ENCODE assay signal across 8 cellular contexts in the genomic region with DNA sequence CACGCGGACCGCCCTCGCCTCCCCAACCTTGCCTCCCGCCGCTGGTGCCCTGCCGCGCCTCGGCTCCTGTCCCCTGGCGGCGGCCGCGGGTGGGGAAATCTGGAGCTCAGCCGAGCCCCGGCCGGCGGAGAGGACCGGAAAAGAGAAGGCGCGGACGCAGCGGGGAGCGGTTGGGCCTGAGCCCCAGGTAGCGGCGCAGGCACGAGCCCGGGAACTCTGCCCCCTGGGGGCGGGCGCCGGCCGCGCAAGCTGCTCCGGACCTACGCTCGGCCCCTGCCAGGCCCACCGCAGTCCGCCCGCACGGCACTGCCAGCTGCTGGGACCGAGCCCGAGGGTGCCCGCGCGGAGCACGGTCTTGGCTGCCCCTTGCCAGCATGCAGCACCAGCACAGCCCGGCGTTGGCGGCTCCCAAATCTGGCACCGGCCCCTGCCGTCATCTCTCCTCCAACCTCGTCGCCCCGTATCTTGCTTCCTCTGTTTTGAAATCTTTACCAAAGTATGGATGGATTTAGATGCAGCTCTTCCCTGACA. TPM values are rescaled to one million over a fixed set of nuclear protein-coding genes. Genes with fewer than 3 reads are reported as not detected.
DNase-seq lines count a peak whose midpoint lies in the region; ATAC-seq and TF ChIP-seq lines count a peak whose summit lies in the region.

TSS of gene PRSS12 (minus strand) at position 161 of the 531 bp plus-strand sequence. CDS start 283 bp downstream, outside the sequence.

- H3K27ac ChIP-seq in HUES6 (ENCODE audit: low read depth, low read length), result no peak within 1 kb of the TSS
- H3K27ac ChIP-seq in SK-N-SH (ENCODE audit: low read depth in 2 of 2, low read length in 1 of 2), result peak within 1 kb of the TSS; percentile 11 to 57

- H3K27me3 Mint-ChIP-seq in activated naive CD8-positive, alpha-beta T cell treated with anti-CD3 and anti-CD28 coated beads, Interleukin-2, amount 10 ng/mL, durations not matched to agents 7 days and 5 days, result peaks cover 71% of the 10 kb centered on the region

- peak within 1 kb of the TSS; percentile 86 for H3K4me3 Mint-ChIP-seq in activated naive CD8-positive, alpha-beta T cell treated with anti-CD3 and anti-CD28 coated beads, Interleukin-2, amount 10 ng/mL, durations not matched to agents 7 days and 5 days

- peak; percentile 60 for TF ChIP-seq RAD21 in SK-N-SH (IDR thresholded peaks at IDR 0.05; ENCODE audit: low read length)

- POLR2A ChIA-PET in SK-N-SH (lab: Yijun Ruan, JAX), result interaction anchor here (0.6 to 2.1 kb wide), 5 partner anchors 10 to 1714 kb away, joined by 3 to 8 read pairs (median 4); no protein-coding TSS in a partner anchor
- POLR2A ChIA-PET in activated naive CD8-positive, alpha-beta T cell treated with anti-CD3 and anti-CD28 coated beads, Interleukin-2, amount 10 ng/mL, durations not matched to agents 7 days and 5 days (lab: Charles Lee), result no interaction called here

- no peaks in the 10 kb centered on the region for H3K9me2 ChIP-seq in SK-N-SH

- H3K4me1 ChIP-seq in HUES6 (ENCODE audit: control insufficient read depth, insufficient read depth, low read length) (peaks cover 4% of the 10 kb centered on the region; the same call in 1 of the 2 replicates), SK-N-SH (ENCODE audit: control insufficient read depth in 1 of 2, insufficient read depth in 2 of 2, low read depth in 1 of 2, low read length in 1 of 2) (peaks cover 6 to 12% of the 10 kb centered on the region in 2 experiments; a peak in 2 of 4 replicates)

- CTCF ChIA-PET in SK-N-SH (lab: Yijun Ruan, JAX), result interaction anchor here (0.5 to 5.9 kb wide), 37 partner anchors 10 to 152 kb away, joined by 3 to 102 read pairs (median 5); no protein-coding TSS in a partner anchor

- no peaks in the 10 kb centered on the region for H3K9me3 ChIP-seq in HUES6 (ENCODE audit: control insufficient read depth, insufficient read depth, low read depth, low read length)
- no peaks in the 10 kb centered on the region for H3K9me3 ChIP-seq in SK-N-SH

- intact Hi-C loops in left ventricle myocardium superior (cut with micrococcal nuclease), result no loop called here

- no peak for TF ChIP-seq EP300 in SK-N-SH (IDR thresholded peaks at IDR 0.05; ENCODE audit: borderline replicate concordance in 1 of 2, low read depth in 1 of 2, low read length in 1 of 2)

- H4K20me1 ChIP-seq in SK-N-SH (ENCODE audit: insufficient read depth), result no peaks in the 10 kb centered on the region

- H3K79me2 ChIP-seq in SK-N-SH (ENCODE audit: insufficient read depth), result peaks cover 48% of the 10 kb centered on the region

- H3K4me3 ChIP-seq in HUES6 (ENCODE audit: low read depth, low read length) (peak within 1 kb of the TSS; percentile 73), SK-N-SH (ENCODE audit: low read depth in 2 of 2, low read length in 1 of 2) (peak within 1 kb of the TSS; percentile 70 to 77)

- H3K36me3 ChIP-seq in HUES6 (ENCODE audit: control insufficient read depth, insufficient read depth, low read length) (no peaks in the 10 kb centered on the region), SK-N-SH (replicated peaks in 1 of 2; ENCODE audit: control insufficient read depth in 1 of 2, insufficient read depth in 2 of 2, low read length in 1 of 2) (no peaks in the 10 kb centered on the region)

- WGBS in SK-N-SH (ENCODE audit: low lambda C conversion rate), result 1% methylated on average over 8 of the region's 53 CpGs

- H3F3A ChIP-seq in SK-N-SH (replicated peaks; ENCODE audit: insufficient read depth), result peaks cover 26% of the 10 kb centered on the region

- ATAC-seq in GM21576 (IDR thresholded peaks at IDR 0.05; ENCODE audit: unreplicated experiment) (peak; percentile 97), left ventricle myocardium superior (peak; percentile 92)
- peak; percentile 93 for ATAC-seq in activated naive CD8-positive, alpha-beta T cell treated with anti-CD3 and anti-CD28 coated beads, Interleukin-2, amount 10 ng/mL, durations not matched to agents 7 days and 5 days (ENCODE audit: low read depth)

- H3K9ac ChIP-seq in HUES6 (ENCODE audit: low read length) (peak within 1 kb of the TSS; percentile 28), SK-N-SH (peak within 1 kb of the TSS; percentile 64)

- H3K27ac Mint-ChIP-seq in activated naive CD8-positive, alpha-beta T cell treated with anti-CD3 and anti-CD28 coated beads, Interleukin-2, amount 10 ng/mL, durations not matched to agents 7 days and 5 days, result no peak within 1 kb of the TSS

- peak; percentile 70 for TF ChIP-seq CTCF in SK-N-SH (IDR thresholded peaks at IDR 0.05)

- DNase-seq in ELF-1 (ENCODE audit: low read depth, low spot score), result peak; percentile 89
- DNase-seq in SK-N-SH, result peak; percentile 96
- DNase-seq in activated naive CD8-positive, alpha-beta T cell treated with anti-CD3 and anti-CD28 coated beads, Interleukin-2, amount 10 ng/mL, durations not matched to agents 7 days and 5 days, result peak; percentile 80
- DNase-seq in left ventricle myocardium superior, result peak; percentile 71
- DNase-seq in retina, result peak; percentile 91
- DNase-seq in inferior parietal cortex (ENCODE audit: extremely low spot score), result no peak

- peaks cover 1% of the 10 kb centered on the region for H3K36me3 Mint-ChIP-seq in activated naive CD8-positive, alpha-beta T cell treated with anti-CD3 and anti-CD28 coated beads, Interleukin-2, amount 10 ng/mL, durations not matched to agents 7 days and 5 days

- peaks cover 9% of the 10 kb centered on the region for H3K4me1 Mint-ChIP-seq in activated naive CD8-positive, alpha-beta T cell treated with anti-CD3 and anti-CD28 coated beads, Interleukin-2, amount 10 ng/mL, durations not matched to agents 7 days and 5 days

- H3K9me3 Mint-ChIP-seq in activated naive CD8-positive, alpha-beta T cell treated with anti-CD3 and anti-CD28 coated beads, Interleukin-2, amount 10 ng/mL, durations not matched to agents 7 days and 5 days, result no peaks in the 10 kb centered on the region

- H2AFZ ChIP-seq in SK-N-SH (ENCODE audit: low read depth), result peak within 1 kb of the TSS; percentile 94

- peak within 1 kb of the TSS; percentile 78 for H3K4me2 ChIP-seq in SK-N-SH

- H3K27me3 ChIP-seq in HUES6 (ENCODE audit: control insufficient read depth, insufficient read depth, low read length) (peaks cover 26% of the 10 kb centered on the region), SK-N-SH (ENCODE audit: insufficient read depth) (no peaks in the 10 kb centered on the region)

TF ChIP-seq in SK-N-SH, 30 proteins besides CTCF, POLR2A, EP300 and RAD21 (continues in another document):
- peak; percentile 53; the same call in 1 of the 2 replicates for TF ChIP-seq NFIC (IDR thresholded peaks at IDR 0.05; ENCODE audit: borderline replicate concordance)
- peak; percentile 57 for TF ChIP-seq CHD2 (IDR thresholded peaks at IDR 0.05; ENCODE audit: low read length, partially characterized antibody)
- TF ChIP-seq USF1 (IDR thresholded peaks at IDR 0.05; ENCODE audit: borderline replicate concordance, low read depth), result no peak
- peak; percentile 43; the same call in 1 of the 2 replicates for TF ChIP-seq FOXM1 (IDR thresholded peaks at IDR 0.05; ENCODE audit: low read depth)
- no peak for TF ChIP-seq GABPA (IDR thresholded peaks at IDR 0.05; ENCODE audit: low read depth)
- no peak for TF ChIP-seq EZH2phosphoT487 (IDR thresholded peaks at IDR 0.05; ENCODE audit: borderline replicate concordance, low read depth)
- TF ChIP-seq YY1 (IDR thresholded peaks at IDR 0.05; ENCODE audit: low read depth), result no peak; the same call in 1 of the 2 replicates
- TF ChIP-seq MXI1 (IDR thresholded peaks at IDR 0.05; ENCODE audit: low read depth, low read length), result peak; percentile 72; the same call in 1 of the 2 replicates
- TF ChIP-seq TCF12 (IDR thresholded peaks at IDR 0.05), result peak; percentile 33; the same call in 1 of the 2 replicates
- peak; percentile 68; the same call in 1 of the 2 replicates for TF ChIP-seq TAF1 (IDR thresholded peaks at IDR 0.05; ENCODE audit: borderline replicate concordance, low read depth, low read length)
- TF ChIP-seq JUND (IDR thresholded peaks at IDR 0.05), result no peak
- TF ChIP-seq NRF1 (IDR thresholded peaks at IDR 0.05; ENCODE audit: low read depth, low read length), result no peak
- 0 out of 2 replicates have a peak, but pooled peaks have one; percentile 30 for TF ChIP-seq REST (IDR thresholded peaks at IDR 0.05; ENCODE audit: low read depth, low read length)

RNA-seq across cellular contexts. Expression of gene PRSS12, which starts in this region (rescaled TPM):
- 134 and 137 TPM in 2 replicates for polyA plus RNA-seq in SK-N-SH (2012; rRNA removed)
- polyA plus RNA-seq in SK-N-SH (2012; cell fraction: cytosol; rRNA removed), result 177 and 193 TPM in 2 replicates
- polyA plus RNA-seq in SK-N-SH (2012; cell fraction: nucleus; rRNA removed), result 101 and 180 TPM in 2 replicates
- not detected for total RNA-seq in activated naive CD8-positive, alpha-beta T cell treated with anti-CD3 and anti-CD28 coated beads, Interleukin-2, amount 10 ng/mL, durations not matched to agents 7 days and 5 days
- not detected for total RNA-seq in left ventricle myocardium superior

Comparison
In these comparisons a context has a peak if more than half of its experiments do, and no peak if none do; other contexts are left out.
1. Peak in DNase-seq and ATAC-seq in activated naive CD8-positive, alpha-beta T cell treated with anti-CD3 and anti-CD28 coated beads, Interleukin-2, amount 10 ng/mL, durations not matched to agents 7 days and 5 days; RNA of the gene not detected or under 1 TPM.
2. Peak in DNase-seq and ATAC-seq in left ventricle myocardium superior; RNA of the gene not detected or under 1 TPM.